8 cellular contexts compared by ENCODE assay signal in genomic region chr1:179706339-179706941, GRCh38. TPM values are rescaled to one million over a fixed set of nuclear protein-coding genes. Genes with fewer than 3 reads are reported as not detected.
A peak's percentile ranks its signal among the peaks of the same experiment; 100 is the strongest.
DNase-seq lines count a peak whose midpoint lies in the region; ATAC-seq and TF ChIP-seq lines count a peak whose summit lies in the region.

No MANE protein-coding gene starts in this region.

- no peaks in the 10 kb centered on the region for H3K9me3 ChIP-seq in CD8-positive, alpha-beta T cell (ENCODE audit: low read length)
- no peaks in the 10 kb centered on the region for H3K9me3 ChIP-seq in neural cell (ENCODE audit: low read length)
- H3K9me3 ChIP-seq in tibial artery: no peaks in the 10 kb centered on the region

- no peak overlapping the region for H3K4me3 ChIP-seq in CD8-positive, alpha-beta T cell (ENCODE audit: low read depth, low read length)
- H3K4me3 ChIP-seq in neural cell (ENCODE audit: low read length) (no peak overlapping the region), tibial artery (no peak overlapping the region)

- TF ChIP-seq CTCF in CD8-positive, alpha-beta T cell (IDR thresholded peaks at IDR 0.05): peak; percentile 65
- TF ChIP-seq CTCF in neural cell (IDR thresholded peaks at IDR 0.05; ENCODE audit: poor library complexity, severe bottlenecking) (peak; percentile 93), tibial artery (IDR thresholded peaks at IDR 0.05) (peak; percentile 64 to 70)

- no peak overlapping the region for H3K27ac Mint-ChIP-seq in CD8-positive, alpha-beta T cell
- no peak overlapping the region for H3K27ac Mint-ChIP-seq in activated CD4-positive, alpha-beta memory T cell treated with anti-CD3 and anti-CD28 coated beads, Interleukin-2, amount 10 ng/mL, durations not matched to agents 7 days and 5 days

- intact Hi-C loops in CD8-positive, alpha-beta T cell (cut with DNase I, micrococcal nuclease): loop anchor here (1.0 to 5.0 kb wide), 6 partner anchors 103 to 776 kb away; no protein-coding TSS in a partner anchor
- intact Hi-C loops in tibial artery (cut with DNase I; ENCODE audit: low total_unique reads): loop anchor here (5.0 kb wide), 1 partner anchor 106 kb away; no protein-coding TSS in a partner anchor

- TF ChIP-seq RAD21 in neural cell (conservative IDR thresholded peaks at IDR 0.05): peak; percentile 96

- H3K4me1 ChIP-seq in CD8-positive, alpha-beta T cell (ENCODE audit: insufficient read depth, low read length): peaks cover 6% of the 10 kb centered on the region
- H3K4me1 ChIP-seq in tibial artery: no peaks in the 10 kb centered on the region

- no peak overlapping the region for H2AFZ ChIP-seq in neural cell (ENCODE audit: low read depth, low read length)

- H3K4me1 Mint-ChIP-seq in CD8-positive, alpha-beta T cell (ENCODE audit: low read depth): peaks cover 7% of the 10 kb centered on the region
- H3K4me1 Mint-ChIP-seq in activated CD4-positive, alpha-beta memory T cell treated with anti-CD3 and anti-CD28 coated beads, Interleukin-2, amount 10 ng/mL, durations not matched to agents 7 days and 5 days: peaks cover 12% of the 10 kb centered on the region

- CTCF ChIA-PET in CD8-positive, alpha-beta T cell (lab: Charles Lee): interaction anchor here (0.6 to 12.4 kb wide), 30 partner anchors 10 to 772 kb away, joined by 3 to 361 read pairs (median 3); no protein-coding TSS in a partner anchor
- CTCF ChIA-PET in HEK293T (lab: Yijun Ruan, JAX): interaction anchor here (0.6 to 12.5 kb wide), 15 partner anchors 8 to 771 kb away, joined by 3 to 288 read pairs (median 4); no protein-coding TSS in a partner anchor
- CTCF ChIA-PET in activated CD4-positive, alpha-beta memory T cell treated with anti-CD3 and anti-CD28 coated beads, Interleukin-2, amount 10 ng/mL, durations not matched to agents 7 days and 5 days (lab: Charles Lee): interaction anchor here (0.6 to 13.1 kb wide), 31 partner anchors 8 to 472 kb away, joined by 3 to 419 read pairs (median 4); no protein-coding TSS in a partner anchor

- peak; percentile 23 to 61 (median 51) for DNase-seq in CD8-positive, alpha-beta T cell
- peak; percentile 73 for DNase-seq in HEK293T (ENCODE audit: extremely low spot score)
- peak; percentile 37 for DNase-seq in NCI-H748 (lab: John Stamatoyannopoulos, UW; ENCODE audit: unreplicated experiment)
- DNase-seq in activated CD4-positive, alpha-beta memory T cell treated with anti-CD3 and anti-CD28 coated beads, Interleukin-2, amount 10 ng/mL, durations not matched to agents 7 days and 5 days: peak; percentile 58
- DNase-seq in epidermal melanocyte (ENCODE audit: insufficient read length, low spot score): peak; percentile 27
- no peak for DNase-seq in tibial artery

- no peaks in the 10 kb centered on the region for H3K9me2 ChIP-seq in neural cell (ENCODE audit: insufficient read depth, low read length)

- H3K36me3 Mint-ChIP-seq in CD8-positive, alpha-beta T cell: no peaks in the 10 kb centered on the region
- no peaks in the 10 kb centered on the region for H3K36me3 Mint-ChIP-seq in activated CD4-positive, alpha-beta memory T cell treated with anti-CD3 and anti-CD28 coated beads, Interleukin-2, amount 10 ng/mL, durations not matched to agents 7 days and 5 days (ENCODE audit: low read depth)

- no peak overlapping the region for H3K27ac ChIP-seq in CD8-positive, alpha-beta T cell (ENCODE audit: low read depth, low read length)
- H3K27ac ChIP-seq in neural cell (ENCODE audit: low read length): no peak overlapping the region
- H3K27ac ChIP-seq in tibial artery: no peak overlapping the region

- H3K4me3 Mint-ChIP-seq in CD8-positive, alpha-beta T cell: no peak overlapping the region
- no peak overlapping the region for H3K4me3 Mint-ChIP-seq in activated CD4-positive, alpha-beta memory T cell treated with anti-CD3 and anti-CD28 coated beads, Interleukin-2, amount 10 ng/mL, durations not matched to agents 7 days and 5 days

- POLR2A ChIA-PET in CD8-positive, alpha-beta T cell (lab: Charles Lee): interaction anchor here (1.1 to 1.6 kb wide), 2 partner anchors 108 to 192 kb away, joined by 3 to 13 read pairs; no protein-coding TSS in a partner anchor
- POLR2A ChIA-PET in HEK293T (lab: Yijun Ruan, JAX): interaction anchor here (0.6 to 1.0 kb wide), 2 partner anchors 104 to 796 kb away, joined by 4 read pairs; partner anchors contain the start of gene ACBD6
- POLR2A ChIA-PET in activated CD4-positive, alpha-beta memory T cell treated with anti-CD3 and anti-CD28 coated beads, Interleukin-2, amount 10 ng/mL, durations not matched to agents 7 days and 5 days (lab: Charles Lee): interaction anchor here (1.4 kb wide), 1 partner anchor 103 kb away, joined by 7 read pairs; no protein-coding TSS in a partner anchor

- peaks cover 4% of the 10 kb centered on the region for H3K27me3 Mint-ChIP-seq in CD8-positive, alpha-beta T cell (ENCODE audit: low read depth)
- peaks cover 2% of the 10 kb centered on the region for H3K27me3 Mint-ChIP-seq in activated CD4-positive, alpha-beta memory T cell treated with anti-CD3 and anti-CD28 coated beads, Interleukin-2, amount 10 ng/mL, durations not matched to agents 7 days and 5 days

- ATAC-seq in CD8-positive, alpha-beta T cell: peak; percentile 32
- ATAC-seq in HG02588 (IDR thresholded peaks at IDR 0.05; ENCODE audit: unreplicated experiment): no peak

- no peaks in the 10 kb centered on the region for H3K36me3 ChIP-seq in CD8-positive, alpha-beta T cell (ENCODE audit: insufficient read depth, low read length)
- H3K36me3 ChIP-seq in neural cell (ENCODE audit: insufficient read depth, low read length) (no peaks in the 10 kb centered on the region), tibial artery (no peaks in the 10 kb centered on the region)

- no peaks in the 10 kb centered on the region for H3K27me3 ChIP-seq in CD8-positive, alpha-beta T cell (ENCODE audit: insufficient read depth, low read length)
- H3K27me3 ChIP-seq in neural cell (ENCODE audit: insufficient read depth, low read depth, low read length) (no peaks in the 10 kb centered on the region), tibial artery (peaks cover 0 to 5% of the 10 kb centered on the region in 2 donors)

- H3K4me2 ChIP-seq in neural cell (ENCODE audit: low read length): no peak overlapping the region

- H3K9ac ChIP-seq in neural cell (ENCODE audit: low read length): no peak overlapping the region

- no peaks in the 10 kb centered on the region for H3K79me2 ChIP-seq in neural cell (replicated peaks; ENCODE audit: insufficient read depth, low read length)

- no peak for TF ChIP-seq EP300 in neural cell (conservative IDR thresholded peaks at IDR 0.05; ENCODE audit: poor library complexity, severe bottlenecking)

- H4K20me1 ChIP-seq in neural cell (ENCODE audit: insufficient read depth): no peaks in the 10 kb centered on the region

- H3K9me3 Mint-ChIP-seq in CD8-positive, alpha-beta T cell: no peaks in the 10 kb centered on the region
- H3K9me3 Mint-ChIP-seq in activated CD4-positive, alpha-beta memory T cell treated with anti-CD3 and anti-CD28 coated beads, Interleukin-2, amount 10 ng/mL, durations not matched to agents 7 days and 5 days: no peaks in the 10 kb centered on the region

- H3F3A ChIP-seq in neural cell (ENCODE audit: insufficient read depth, low read length, poor library complexity, severe bottlenecking): no peaks in the 10 kb centered on the region

TF ChIP-seq in HEK293T, 16 proteins besides CTCF, POLR2A, EP300 and RAD21:
- TF ChIP-seq HDGF (IDR thresholded peaks at IDR 0.05; ENCODE audit: borderline replicate concordance) (no peak), ELF4 (IDR thresholded peaks at IDR 0.05) (no peak), ZNF384 (IDR thresholded peaks at IDR 0.05) (no peak), NFRKB (IDR thresholded peaks at IDR 0.05) (no peak), L3MBTL2 (conservative IDR thresholded peaks at IDR 0.05) (no peak), CTBP1 (IDR thresholded peaks at IDR 0.05; ENCODE audit: borderline replicate concordance) (no peak), FOXM1 (IDR thresholded peaks at IDR 0.05; ENCODE audit: borderline replicate concordance) (no peak), TARDBP (IDR thresholded peaks at IDR 0.05) (no peak), ARNT (IDR thresholded peaks at IDR 0.05) (no peak), SUZ12 (IDR thresholded peaks at IDR 0.05) (no peak), SP1 (IDR thresholded peaks at IDR 0.05) (no peak)

TF ChIP-seq in neural cell, 6 proteins besides CTCF, POLR2A, EP300 and RAD21:
- TF ChIP-seq REST (IDR thresholded peaks at IDR 0.05; ENCODE audit: borderline replicate concordance) (no peak), SMC3 (conservative IDR thresholded peaks at IDR 0.05; ENCODE audit: poor library complexity) (peak; percentile 91)

RNA-seq across cellular contexts. Expression of gene FAM163A, which starts 36.7 kb away (rescaled TPM):
- under 1 TPM in 1 of 2 experiments, not detected in 1; 0.22 TPM for total RNA-seq in CD8-positive, alpha-beta T cell
- total RNA-seq in activated CD4-positive, alpha-beta memory T cell treated with anti-CD3 and anti-CD28 coated beads, Interleukin-2, amount 10 ng/mL, durations not matched to agents 7 days and 5 days: not detected
- polyA plus RNA-seq in neural cell: 0.14 and 0.21 TPM in 2 replicates
- polyA minus RNA-seq in neural cell: 0.49 and 0.58 TPM in 2 replicates

Comparison
In these comparisons a context has a peak if more than half of its experiments do, and no peak if none do; other contexts are left out.
1. DNase-seq: peak in CD8-positive, alpha-beta T cell (7 of 7), HEK293T (single experiment), NCI-H748 (single experiment), activated CD4-positive, alpha-beta memory T cell treated with anti-CD3 and anti-CD28 coated beads, Interleukin-2, amount 10 ng/mL, durations not matched to agents 7 days and 5 days (single experiment) and epidermal melanocyte (single experiment); none in tibial artery (0 of 2).
2. Peak in every context shown above with its lines, with median percentiles within 50 percentile points of each other: CTCF ChIP-seq.